Comparison of ENCODE assay signal across 17 cellular contexts in genomic region chr14:32331227-32331597, GRCh38. TPM values are rescaled to one million over a fixed set of nuclear protein-coding genes. Genes with fewer than 3 reads are reported as not detected.
DNase-seq lines count a peak whose midpoint lies in the region; ATAC-seq, FAIRE-seq and TF ChIP-seq lines count a peak whose summit lies in the region.
"Had no signal": no experiment of that assay in that cellular context is flagged by ENCODE, and none has a peak within 500 bp of the region (broad histone marks: within the 10 kb centered on the region; RNA-seq: fewer than 3 reads in every experiment).

No MANE protein-coding gene starts in this region.

- peaks cover 2% of the 10 kb centered on the region for H3K9me3 ChIP-seq in neuron (ENCODE audit: low read length)
- H3K9me3 ChIP-seq: Peyer's patch had no signal

- no peak for FAIRE-seq in RCC 7860 (lab: Jason Lieb, UNC)
- FAIRE-seq: endometrium had no signal

- H3K27me3 ChIP-seq in foreskin keratinocyte (no peaks in the 10 kb centered on the region), neuron (ENCODE audit: insufficient read depth, low read length) (no peaks in the 10 kb centered on the region)
- H3K27me3 ChIP-seq: BLaER1 treated with 17β-estradiol and CSF1 and Interleukin-3, amounts not matched to agents 10 nM and 100 nM; Peyer's patch; tibial nerve had no signal

- H3K36me3 ChIP-seq in neuron (ENCODE audit: insufficient read depth, low read length): no peaks in the 10 kb centered on the region
- H3K36me3 ChIP-seq: BLaER1 treated with 17β-estradiol and CSF1 and Interleukin-3, amounts not matched to agents 10 nM and 100 nM; Peyer's patch; tibial nerve had no signal

- peak overlapping the region; percentile 80 for H3K27ac ChIP-seq in foreskin keratinocyte
- H3K27ac ChIP-seq: BLaER1 treated with 17β-estradiol and CSF1 and Interleukin-3, amounts not matched to agents 10 nM and 100 nM; Peyer's patch; tibial nerve had no signal

- H3K4me3 ChIP-seq in neuron (ENCODE audit: low read length): peak overlapping the region; percentile 56
- H3K4me3 ChIP-seq: BLaER1 treated with 17β-estradiol and CSF1 and Interleukin-3, amounts not matched to agents 10 nM and 100 nM; Peyer's patch; tibial nerve had no signal

- peaks cover 30% of the 10 kb centered on the region for H3K4me1 ChIP-seq in foreskin keratinocyte
- peaks cover 46% of the 10 kb centered on the region for H3K4me1 ChIP-seq in neuron (ENCODE audit: insufficient read depth, low read length)
- H3K4me1 ChIP-seq: BLaER1 treated with 17β-estradiol and CSF1 and Interleukin-3, amounts not matched to agents 10 nM and 100 nM; Peyer's patch; tibial nerve had no signal

- ATAC-seq in foreskin keratinocyte: no peak
- ATAC-seq: activated CD4-positive, CD25-positive, alpha-beta regulatory T cell treated with anti-CD3 and anti-CD28 coated beads, Interleukin-2, amount 50 U/mL, for 24 hours; T-cell had no signal

- H2AFZ ChIP-seq in neuron (ENCODE audit: low read depth, low read length): peak overlapping the region; percentile 65

- TF ChIP-seq CTCF in foreskin keratinocyte (conservative IDR thresholded peaks at IDR 0.05): no peak

- DNase-seq in NCI-H1105 (lab: John Stamatoyannopoulos, UW) (peak; percentile 13), NCI-H748 (lab: John Stamatoyannopoulos, UW; ENCODE audit: unreplicated experiment) (peak; percentile 68), foreskin keratinocyte (peak in 1 of 2 donors; percentile 45), RCC 7860 (ENCODE audit: low spot score) (no peak), NCI-H524 (lab: John Stamatoyannopoulos, UW) (no peak), 8988T (no peak), NCI-H526 (lab: John Stamatoyannopoulos, UW) (no peak)
- DNase-seq: activated CD8-positive, alpha-beta memory T cell treated with anti-CD3 and anti-CD28 coated beads, Interleukin-2, amount 50 U/mL, for 4 hours; HCEC 1CT; islet precursor cell; Peyer's patch; T-cell had no signal

RNA-seq across cellular contexts. Expression of gene AKAP6, which starts 2.1 kb away (rescaled TPM):
- 2.2 and 2.5 TPM in 2 replicates for total RNA-seq in foreskin keratinocyte
- 0.20 and 0.35 TPM in 2 replicates for polyA plus RNA-seq in foreskin keratinocyte

Comparison
In these comparisons a context has a peak if more than half of its experiments do, and no peak if none do; other contexts are left out.
1. DNase-seq: peak in NCI-H1105 (single experiment) and NCI-H748 (single experiment); none in RCC 7860 (single experiment), NCI-H524 (0 of 2), 8988T (single experiment) and NCI-H526 (0 of 2).